14 cellular contexts compared by ENCODE assay signal in the genomic region with DNA sequence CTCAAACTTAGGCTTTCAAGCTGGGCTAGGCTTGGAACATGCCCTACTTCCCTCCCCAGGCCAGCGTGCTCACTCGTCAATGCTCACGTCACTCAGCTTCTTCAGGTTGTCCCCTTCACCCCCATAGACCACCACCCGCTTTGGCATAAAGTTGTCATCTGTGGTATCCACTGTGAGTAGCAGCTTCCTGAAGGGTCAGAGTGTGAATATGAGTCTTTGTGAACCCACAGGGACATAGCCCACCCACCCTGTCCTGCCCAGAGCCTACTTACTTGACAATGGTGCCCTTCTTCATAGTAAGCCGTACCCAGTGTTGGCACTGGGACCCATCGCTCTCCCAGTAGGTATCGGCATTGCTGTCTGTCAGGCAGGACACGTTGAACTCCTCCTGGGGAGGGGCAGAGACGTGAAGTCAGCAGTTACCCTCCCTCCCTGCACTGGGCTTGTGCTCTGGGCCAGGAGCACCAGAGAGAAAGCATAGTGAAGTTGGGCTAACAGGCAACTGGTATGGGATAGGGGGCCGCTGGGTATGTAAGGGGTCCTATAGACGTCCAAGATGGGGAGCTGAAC. TPM values are rescaled to one million over a fixed set of nuclear protein-coding genes. Genes with fewer than 3 reads are reported as not detected.
DNase-seq lines count a peak whose midpoint lies in the region; ATAC-seq, FAIRE-seq and TF ChIP-seq lines count a peak whose summit lies in the region.
"Had no signal": no experiment of that assay in that cellular context is flagged by ENCODE, and none has a peak within 500 bp of the region (broad histone marks: within the 10 kb centered on the region; RNA-seq: fewer than 3 reads in every experiment).

No MANE protein-coding gene starts in this region.

- no peak overlapping the region for H3K9ac ChIP-seq in K562 (ENCODE audit: insufficient read depth in 1 of 2, low read depth in 2 of 2, low read length in 2 of 2)
- H3K9ac ChIP-seq in mucosa of rectum (ENCODE audit: low read depth in 1 of 2, low read length in 2 of 2), result peak overlapping the region in 1 of 2 donors; percentile 77

- H3K4me2 ChIP-seq in K562 (ENCODE audit: insufficient read depth, low read length), result no peak overlapping the region

- TF ChIP-seq EP300 in K562 (IDR thresholded peaks at IDR 0.05; ENCODE audit: low read length), result no peak

- BruUV-seq in K562 (replicated peaks; lab: Mats Ljungman, UMichigan), result no TSS peak

- H3K4me1 ChIP-seq in left ventricle myocardium inferior (peaks cover 55% of the 10 kb centered on the region), right atrium auricular region (peaks cover 0 to 37% of the 10 kb centered on the region in 2 donors), K562 (replicated peaks in 1 of 2; ENCODE audit: control insufficient read depth in 2 of 2, insufficient read depth in 2 of 2, low read length in 2 of 2) (peaks cover 28 to 33% of the 10 kb centered on the region in 2 experiments), mucosa of rectum (ENCODE audit: control insufficient read depth in 2 of 2, insufficient read depth in 2 of 2, low read length in 2 of 2) (peaks cover 28 to 29% of the 10 kb centered on the region in 2 donors), upper lobe of right lung (peaks cover 22% of the 10 kb centered on the region)

- 90% methylated on average over 11 of the region's 11 CpGs for WGBS in K562 (ENCODE audit: insufficient coverage, low coverage, missing lambda C conversion rate)

- CTCF ChIA-PET in K562 (lab: Yijun Ruan, JAX; ENCODE audit: low intra/inter-chr PET ratio), result no interaction called here

- no peak for FAIRE-seq in K562 (lab: Jason Lieb, UNC)

- TF ChIP-seq RAD21 in K562 (CRISPR knock-in tag; conservative IDR thresholded peaks at IDR 0.05 in 1 of 2, IDR thresholded peaks at IDR 0.05 in 1 of 2), result no peak

- H3K9me3 ChIP-seq in left ventricle myocardium inferior (replicated peaks) (no peaks in the 10 kb centered on the region), right atrium auricular region (no peaks in the 10 kb centered on the region), K562 (replicated peaks; ENCODE audit: control insufficient read depth, insufficient read depth, low read depth, low read length) (no peaks in the 10 kb centered on the region), mucosa of rectum (ENCODE audit: control insufficient read depth in 2 of 2, low read length in 2 of 2) (no peaks in the 10 kb centered on the region), upper lobe of right lung (no peaks in the 10 kb centered on the region)
- H3K9me3 ChIP-seq: neutrophil had no signal

- H3K4me3 ChIP-seq in left ventricle myocardium inferior (peak overlapping the region; percentile 100), right atrium auricular region (peak overlapping the region in 1 of 2 donors; percentile 98), K562 (0 out of 2 replicates have a peak overlapping the region, but pooled peaks have one; percentile 86), mucosa of rectum (ENCODE audit: low read length in 2 of 2) (peak overlapping the region; percentile 81 to 83), upper lobe of right lung (peak overlapping the region; percentile 100)

- no peak for DNase-seq in left ventricle myocardium inferior
- DNase-seq in right atrium auricular region (ENCODE audit: low spot score), result no peak
- no peak for DNase-seq in K562 (ENCODE audit: extremely low read depth in 1 of 4, low spot score in 3 of 4)
- peak; percentile 29 for DNase-seq in upper lobe of right lung
- DNase-seq in stimulated activated CD4-positive, alpha-beta T cell treated with anti-CD3 and anti-CD28 coated beads, Interleukin-12 subunit alpha, Interleukin-12 subunit beta, amount 100 ng/mL, for 4 hours, result no peak
- DNase-seq in NCI-H2029 treated with DMSO at 0.1 percent for 48 hours (lab: John Stamatoyannopoulos, UW), result no peak
- no peak for DNase-seq in sciatic nerve (ENCODE audit: low spot score)
- DNase-seq: cerebellar nuclear complex, COR-L47, hippocampal formation, NCI-H1048, OCI-M1 had no signal

- no peak overlapping the region for H2AFZ ChIP-seq in K562 (ENCODE audit: low read depth, low read length)

- H3K27me3 ChIP-seq in left ventricle myocardium inferior (ENCODE audit: low read depth), result no peaks in the 10 kb centered on the region
- no peaks in the 10 kb centered on the region for H3K27me3 ChIP-seq in right atrium auricular region
- H3K27me3 ChIP-seq in K562 (ENCODE audit: control insufficient read depth in 2 of 2, insufficient read depth in 2 of 2, low read length in 2 of 2), result no peaks in the 10 kb centered on the region
- no peaks in the 10 kb centered on the region for H3K27me3 ChIP-seq in mucosa of rectum (ENCODE audit: control insufficient read depth in 2 of 2, insufficient read depth in 2 of 2, low read length in 2 of 2)
- H3K27me3 ChIP-seq in upper lobe of right lung, result no peaks in the 10 kb centered on the region
- H3K27me3 ChIP-seq: neutrophil had no signal

- peaks cover 41% of the 10 kb centered on the region for H3K79me2 ChIP-seq in K562 (ENCODE audit: control insufficient read depth, insufficient read depth, low read length)

- no peak for TF ChIP-seq CTCF in left ventricle myocardium inferior (IDR thresholded peaks at IDR 0.05; ENCODE audit: borderline replicate concordance)
- TF ChIP-seq CTCF in right atrium auricular region (IDR thresholded peaks at IDR 0.05), result no peak
- no peak for TF ChIP-seq CTCF in K562 (IDR thresholded peaks at IDR 0.05 in 2 of 3, conservative IDR thresholded peaks at IDR 0.05 in 1 of 3; ENCODE audit: insufficient read depth in 2 of 3, low read depth in 1 of 3, low read length in 3 of 3)
- no peak for TF ChIP-seq CTCF in upper lobe of right lung (IDR thresholded peaks at IDR 0.05)

- in situ Hi-C loops in K562 (cut with MboI), result no loop called here

- H3K27ac ChIP-seq in left ventricle myocardium inferior (replicated peaks) (no peak overlapping the region), right atrium auricular region (no peak overlapping the region), K562 (ENCODE audit: extremely low read depth, low read depth, low read length) (no peak overlapping the region), mucosa of rectum (ENCODE audit: low read depth in 2 of 2, low read length in 2 of 2) (no peak overlapping the region), upper lobe of right lung (no peak overlapping the region)
- H3K27ac ChIP-seq: neutrophil had no signal

- peaks cover 6% of the 10 kb centered on the region for H3K9me1 ChIP-seq in K562 (ENCODE audit: control insufficient read depth, insufficient read depth, low read length)

- POLR2A ChIA-PET in K562 (lab: Yijun Ruan, JAX), result interaction anchor here (0.6 to 6.2 kb wide), 3 partner anchors 9 to 185 kb away, joined by 4 to 54 read pairs (median 17); a partner anchor contains a TSS

- peaks cover 12% of the 10 kb centered on the region; the same call in 1 of the 2 replicates for H4K20me1 ChIP-seq in K562 (replicated peaks; ENCODE audit: control insufficient read depth, insufficient read depth, low read length)

- intact Hi-C loops in left ventricle myocardium inferior (cut with micrococcal nuclease), result no loop called here
- intact Hi-C loops in K562 (cut with micrococcal nuclease), result no loop called here
- intact Hi-C loops in upper lobe of right lung (cut with DNase I), result no loop called here
- intact Hi-C loops in sciatic nerve (cut with DNase I), result no loop called here

- H3K36me3 ChIP-seq in left ventricle myocardium inferior, result peaks cover 56% of the 10 kb centered on the region
- peaks cover 52% of the 10 kb centered on the region for H3K36me3 ChIP-seq in right atrium auricular region
- H3K36me3 ChIP-seq in K562 (ENCODE audit: control insufficient read depth, insufficient read depth, low read length), result peaks cover 71% of the 10 kb centered on the region
- H3K36me3 ChIP-seq in mucosa of rectum (ENCODE audit: control insufficient read depth in 2 of 2, insufficient read depth in 2 of 2, low read length in 2 of 2), result peaks cover 54 to 56% of the 10 kb centered on the region in 2 donors
- peaks cover 62% of the 10 kb centered on the region for H3K36me3 ChIP-seq in upper lobe of right lung

- no peak for TF ChIP-seq POLR2A in K562 (conservative IDR thresholded peaks at IDR 0.05)

- ATAC-seq in K562 (no peak), upper lobe of right lung (no peak), sciatic nerve (no peak)

RNA-seq across cellular contexts. Expression of a gene that starts 1.7 kb away (rescaled TPM):
- 19.1 TPM for total RNA-seq in left ventricle myocardium inferior
- 10 to 100 TPM; 13.0 to 15.6 TPM for total RNA-seq in right atrium auricular region
- 71.0 and 140 TPM in 2 replicates for total RNA-seq in K562 (2011; cell fraction: chromatin; rRNA removed; ENCODE audit: low replicate concordance)
- total RNA-seq in K562 (2011; cell fraction: nucleolus; rRNA removed), result 70.4 and 73.5 TPM in 2 replicates
- 74.3 and 95.3 TPM in 2 replicates for total RNA-seq in K562 (2011; cell fraction: nucleoplasm; rRNA removed)
- total RNA-seq in K562 (2014; rRNA removed), result 18.9 and 24.5 TPM in 2 replicates
- 12.4 and 15.0 TPM in 2 replicates for total RNA-seq in K562 (2014; rRNA removed; fragmentation: Illumina TruSeq; extraction: Trizol)
- 15.3 and 16.9 TPM in 2 replicates for total RNA-seq in K562 (2015; rRNA removed; fragmentation: Illumina TruSeq; extraction: Trizol)
- total RNA-seq in K562 (2021), result 50.7 and 50.8 TPM in 2 replicates
- 37.8 and 45.2 TPM in 2 replicates for polyA plus RNA-seq in K562 (2011; rRNA removed)
- 50.2 and 64.7 TPM in 2 replicates for polyA plus RNA-seq in K562 (2011; cell fraction: cytosol; rRNA removed)
- polyA plus RNA-seq in K562 (2011; cell fraction: nucleus; rRNA removed), result 125 TPM in 2 replicates
- polyA plus RNA-seq in K562 (2012), result 41.1 and 54.2 TPM in 2 replicates
- polyA plus RNA-seq in K562 (2014; fragmentation: Illumina TruSeq; extraction: Trizol), result 42.2 and 43.9 TPM in 2 replicates
- 1 to 10 TPM; 6.3 to 9.8 TPM for polyA plus RNA-seq in K562 (2014; fragmentation: Nextera tagmentation; extraction: Ambion mirVana)
- 32.4 and 42.2 TPM in 2 replicates for polyA plus RNA-seq in K562 (2014; rRNA removed)
- 50.3 and 71.9 TPM in 2 replicates for polyA minus RNA-seq in K562 (2011; rRNA and poly(A)+ RNA removed)
- 28.9 and 35.3 TPM in 2 replicates for polyA minus RNA-seq in K562 (2011; cell fraction: cytosol; rRNA and poly(A)+ RNA removed)
- polyA minus RNA-seq in K562 (2011; cell fraction: nucleus; rRNA and poly(A)+ RNA removed), result 21.5 and 27.9 TPM in 2 replicates
- total RNA-seq in upper lobe of right lung, result 43.6 TPM
- total RNA-seq in sciatic nerve, result 37.6 TPM

RNA-seq across cellular contexts. Expression of a gene that starts 2.7 kb away (rescaled TPM):
- 67.5 TPM for total RNA-seq in left ventricle myocardium inferior
- total RNA-seq in right atrium auricular region, result 10 to 100 TPM; 56.7 to 63.0 TPM
- total RNA-seq in K562 (2011; cell fraction: chromatin; rRNA removed; ENCODE audit: low replicate concordance), result 626 and 1,262 TPM in 2 replicates
- total RNA-seq in K562 (2011; cell fraction: nucleolus; rRNA removed), result 1,054 and 1,087 TPM in 2 replicates
- 885 and 908 TPM in 2 replicates for total RNA-seq in K562 (2011; cell fraction: nucleoplasm; rRNA removed)
- 781 and 785 TPM in 2 replicates for total RNA-seq in K562 (2014; rRNA removed)
- 415 and 533 TPM in 2 replicates for total RNA-seq in K562 (2014; rRNA removed; fragmentation: Illumina TruSeq; extraction: Trizol)
- total RNA-seq in K562 (2015; rRNA removed; fragmentation: Illumina TruSeq; extraction: Trizol), result 534 and 555 TPM in 2 replicates
- 636 and 644 TPM in 2 replicates for total RNA-seq in K562 (2021)
- polyA plus RNA-seq in K562 (2011; rRNA removed), result 1,018 and 1,100 TPM in 2 replicates
- 1,522 and 2,076 TPM in 2 replicates for polyA plus RNA-seq in K562 (2011; cell fraction: cytosol; rRNA removed)
- polyA plus RNA-seq in K562 (2011; cell fraction: nucleus; rRNA removed), result 2,252 and 2,347 TPM in 2 replicates
- polyA plus RNA-seq in K562 (2012), result 601 and 622 TPM in 2 replicates
- polyA plus RNA-seq in K562 (2014; fragmentation: Illumina TruSeq; extraction: Trizol), result 977 and 1,110 TPM in 2 replicates
- polyA plus RNA-seq in K562 (2014; fragmentation: Nextera tagmentation; extraction: Ambion mirVana), result 1,000 to 10,000 TPM; 2,545 to 2,933 TPM
- polyA plus RNA-seq in K562 (2014; rRNA removed), result 1,156 and 1,201 TPM in 2 replicates
- polyA minus RNA-seq in K562 (2011; rRNA and poly(A)+ RNA removed), result 505 and 658 TPM in 2 replicates
- polyA minus RNA-seq in K562 (2011; cell fraction: cytosol; rRNA and poly(A)+ RNA removed), result 286 and 319 TPM in 2 replicates
- polyA minus RNA-seq in K562 (2011; cell fraction: nucleus; rRNA and poly(A)+ RNA removed), result 356 and 526 TPM in 2 replicates
- 51.4 TPM for total RNA-seq in upper lobe of right lung
- total RNA-seq in sciatic nerve, result 76.1 TPM

RNA-seq across cellular contexts. Expression of a gene that starts 23.0 kb away (rescaled TPM):
- 42.1 TPM for total RNA-seq in left ventricle myocardium inferior
- 10 to 100 TPM; 21.6 to 26.5 TPM for total RNA-seq in right atrium auricular region
- total RNA-seq in K562 (2011; cell fraction: chromatin; rRNA removed; ENCODE audit: low replicate concordance), result 135 and 205 TPM in 2 replicates
- total RNA-seq in K562 (2011; cell fraction: nucleolus; rRNA removed), result 72.0 and 79.1 TPM in 2 replicates
- 103 and 112 TPM in 2 replicates for total RNA-seq in K562 (2011; cell fraction: nucleoplasm; rRNA removed)
- total RNA-seq in K562 (2014; rRNA removed), result 94.5 and 101 TPM in 2 replicates
- 184 and 199 TPM in 2 replicates for total RNA-seq in K562 (2014; rRNA removed; fragmentation: Illumina TruSeq; extraction: Trizol)
- total RNA-seq in K562 (2015; rRNA removed; fragmentation: Illumina TruSeq; extraction: Trizol), result 141 and 149 TPM in 2 replicates
- total RNA-seq in K562 (2021), result 124 and 127 TPM in 2 replicates
- 119 and 161 TPM in 2 replicates for polyA plus RNA-seq in K562 (2011; rRNA removed)
- polyA plus RNA-seq in K562 (2011; cell fraction: cytosol; rRNA removed), result 52.0 and 80.5 TPM in 2 replicates
- 26.0 and 39.6 TPM in 2 replicates for polyA plus RNA-seq in K562 (2011; cell fraction: nucleus; rRNA removed)
- 57.6 and 118 TPM in 2 replicates for polyA plus RNA-seq in K562 (2012)
- 128 and 148 TPM in 2 replicates for polyA plus RNA-seq in K562 (2014; fragmentation: Illumina TruSeq; extraction: Trizol)
- 100 to 1,000 TPM; 393 to 523 TPM for polyA plus RNA-seq in K562 (2014; fragmentation: Nextera tagmentation; extraction: Ambion mirVana)
- polyA plus RNA-seq in K562 (2014; rRNA removed), result 118 and 121 TPM in 2 replicates
- polyA minus RNA-seq in K562 (2011; rRNA and poly(A)+ RNA removed), result 217 and 243 TPM in 2 replicates
- 41.9 and 56.7 TPM in 2 replicates for polyA minus RNA-seq in K562 (2011; cell fraction: cytosol; rRNA and poly(A)+ RNA removed)
- polyA minus RNA-seq in K562 (2011; cell fraction: nucleus; rRNA and poly(A)+ RNA removed), result 64.4 and 88.5 TPM in 2 replicates
- 22.6 TPM for total RNA-seq in upper lobe of right lung
- total RNA-seq in sciatic nerve, result 30.7 TPM
